Comparison of ENCODE assay signal across 8 cellular contexts in the genomic region with DNA sequence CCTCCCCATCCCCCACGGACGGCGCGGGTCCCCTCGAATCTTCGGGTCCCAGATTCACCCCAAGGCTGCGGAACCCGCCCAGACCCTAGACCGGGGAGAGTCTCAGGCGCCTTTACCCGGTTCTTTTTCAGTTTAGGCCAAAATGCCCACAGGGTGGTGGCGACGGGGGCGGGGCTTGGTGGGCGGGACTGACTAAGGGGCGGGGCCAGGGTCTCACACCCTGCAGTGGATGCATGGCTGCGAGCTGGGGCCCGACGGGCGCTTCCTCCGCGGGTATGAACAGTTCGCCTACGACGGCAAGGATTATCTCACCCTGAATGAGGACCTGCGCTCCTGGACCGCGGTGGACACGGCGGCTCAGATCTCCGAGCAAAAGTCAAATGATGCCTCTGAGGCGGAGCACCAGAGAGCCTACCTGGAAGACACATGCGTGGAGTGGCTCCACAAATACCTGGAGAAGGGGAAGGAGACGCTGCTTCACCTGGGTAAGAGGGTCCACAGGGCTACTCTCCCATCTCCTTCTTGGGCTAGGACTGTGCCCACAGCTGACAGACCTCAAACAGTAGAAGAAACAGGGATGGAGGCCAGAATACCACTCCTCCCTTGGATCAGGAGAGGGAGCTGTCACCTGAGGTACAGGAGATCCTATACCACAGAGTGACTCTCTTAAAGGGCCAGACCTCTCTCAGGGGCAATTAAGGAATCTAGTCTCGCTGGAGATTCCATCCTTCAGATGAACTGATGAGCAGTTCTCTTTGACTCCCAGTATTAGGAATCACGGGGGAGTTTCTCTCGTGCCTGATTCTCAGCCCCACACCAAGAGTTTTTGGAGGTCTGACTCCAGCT. TPM values are rescaled to one million over a fixed set of nuclear protein-coding genes. Genes with fewer than 3 reads are reported as not detected.
DNase-seq lines count a peak whose midpoint lies in the region; ATAC-seq and TF ChIP-seq lines count a peak whose summit lies in the region.

No MANE protein-coding gene starts in this region.

- H3K27ac ChIP-seq in IMR-90 (ENCODE audit: insufficient read depth, low read length) (peak overlapping the region; percentile 84), body of pancreas (peak overlapping the region; percentile 88 to 95 (median 92))

- peak overlapping the region; percentile 93 for H2AFZ ChIP-seq in IMR-90 (replicated peaks; ENCODE audit: low read length, poor library complexity)

- H2AK5ac ChIP-seq in IMR-90 (ENCODE audit: low read depth, low read length) = peak overlapping the region; percentile 69

- peak; percentile 46 for DNase-seq in IMR-90
- DNase-seq in UCSD-AML1 (lab: John Stamatoyannopoulos, UW; ENCODE audit: unreplicated experiment) = peak; percentile 74
- peak; percentile 57 to 68 (median 63) for DNase-seq in body of pancreas
- DNase-seq in stimulated activated CD4-positive, alpha-beta T cell treated with anti-CD3 and anti-CD28 coated beads, Interleukin-12 subunit alpha, Interleukin-12 subunit beta, amount 100 ng/mL, for 24 hours (ENCODE audit: low read depth in 2 of 2) = peak; percentile 73 to 82
- DNase-seq in amniotic stem cell (lab: John Stamatoyannopoulos, UW) = no peak
- no peak for DNase-seq in NCI-H524 treated with DMSO at 0.1 percent for 48 hours (lab: John Stamatoyannopoulos, UW)

- no peak for TF ChIP-seq RAD21 in IMR-90 (IDR thresholded peaks at IDR 0.05; ENCODE audit: low read length)

- H3K18ac ChIP-seq in IMR-90 (ENCODE audit: low read depth, low read length) = peak overlapping the region; percentile 16; the same call in 1 of the 2 replicates

- peaks cover 12 to 32% of the 10 kb centered on the region in 2 experiments; a peak in 3 of 4 replicates for H3K79me1 ChIP-seq in IMR-90 (ENCODE audit: low read depth in 1 of 2, low read length in 2 of 2)

- peaks cover 31% of the 10 kb centered on the region for H3K36me3 ChIP-seq in IMR-90 (ENCODE audit: control insufficient read depth, insufficient read depth, low read length)
- peaks cover 0 to 4% of the 10 kb centered on the region in 2 donors for H3K36me3 ChIP-seq in body of pancreas (replicated peaks in 1 of 2; ENCODE audit: insufficient read depth in 1 of 2, low read depth in 2 of 2)

- no peaks in the 10 kb centered on the region for H3K27me3 ChIP-seq in IMR-90 (ENCODE audit: control insufficient read depth, insufficient read depth, low read length)
- H3K27me3 ChIP-seq in body of pancreas = no peaks in the 10 kb centered on the region

- peak overlapping the region; percentile 43; the same call in 1 of the 2 replicates for H3K56ac ChIP-seq in IMR-90 (ENCODE audit: extremely low read depth, insufficient read depth, low read length)

- no TSS peak for BruUV-seq in IMR-90 (replicated peaks; lab: Mats Ljungman, UMichigan)

- POLR2A ChIA-PET in IMR-90 (lab: Charles Lee; ENCODE audit: unreplicated experiment) = interaction anchor here (0.5 kb wide), 1 partner anchor 216 kb away, joined by 5 read pairs; no protein-coding TSS in a partner anchor

- dilution Hi-C loops in IMR-90 (cut with HindIII; ENCODE audit: low sequenced_read_pairs, unreplicated experiment) = no loop called here

- peak overlapping the region; percentile 88 for H3K9ac ChIP-seq in IMR-90 (ENCODE audit: low read depth, low read length)

- peak overlapping the region; percentile 63 for H4K91ac ChIP-seq in IMR-90 (ENCODE audit: insufficient read depth, low read depth, low read length)

- CTCF ChIA-PET in IMR-90 (lab: Yijun Ruan, JAX) = no interaction called here

- peak overlapping the region; percentile 76 for H2BK5ac ChIP-seq in IMR-90 (ENCODE audit: low read depth, low read length, poor library complexity, severe bottlenecking)

- H4K8ac ChIP-seq in IMR-90 (ENCODE audit: low read depth in 2 of 2, low read length in 2 of 2) = peak overlapping the region in 1 of 2 experiments; percentile 62; a peak in 1 of 4 replicates

- H2AK9ac ChIP-seq in IMR-90 (replicated peaks; ENCODE audit: low read depth, low read length, poor library complexity) = peak overlapping the region; percentile 99

- H2BK120ac ChIP-seq in IMR-90 (ENCODE audit: low read depth, low read length) = no peak overlapping the region

- peaks cover 11% of the 10 kb centered on the region for H3K4me1 ChIP-seq in IMR-90 (ENCODE audit: control insufficient read depth, insufficient read depth, low read length)
- H3K4me1 ChIP-seq in body of pancreas = peaks cover 18% of the 10 kb centered on the region

- H3K9me1 ChIP-seq in IMR-90 (ENCODE audit: insufficient read depth, low read length) = peaks cover 11% of the 10 kb centered on the region

- in situ Hi-C loops in IMR-90 (cut with MboI; ENCODE audit: low sequenced_read_pairs) = loop anchor here (5.0 to 25.0 kb wide), 2 partner anchors 47 to 597 kb away; no protein-coding TSS in a partner anchor

- no peak overlapping the region for H2BK20ac ChIP-seq in IMR-90 (ENCODE audit: low read depth, low read length)

- peak overlapping the region; percentile 97 for H3K4me2 ChIP-seq in IMR-90 (ENCODE audit: low read depth, low read length)

- H3K23ac ChIP-seq in IMR-90 (ENCODE audit: low read depth, low read length) = peak overlapping the region; percentile 70

- no peak overlapping the region for H2BK15ac ChIP-seq in IMR-90 (ENCODE audit: low read depth, low read length)

- H3K14ac ChIP-seq in IMR-90 (replicated peaks; ENCODE audit: low read depth, low read length) = peak overlapping the region; percentile 92

- peaks cover 27% of the 10 kb centered on the region for H4K20me1 ChIP-seq in IMR-90 (ENCODE audit: insufficient read depth, low read length)

- H3K9me3 ChIP-seq in IMR-90 (ENCODE audit: control insufficient read depth, insufficient read depth, low read length) = no peaks in the 10 kb centered on the region
- H3K9me3 ChIP-seq in body of pancreas = no peaks in the 10 kb centered on the region
- no peaks in the 10 kb centered on the region for H3K9me3 ChIP-seq in iPS-18c (ENCODE audit: control insufficient read depth, insufficient read depth, low read length)

- TF ChIP-seq CTCF in IMR-90 (conservative IDR thresholded peaks at IDR 0.05; ENCODE audit: low read depth, low read length) (no peak), body of pancreas (IDR thresholded peaks at IDR 0.05) (no peak)

- peak; percentile 26 for ATAC-seq in GM19035 (IDR thresholded peaks at IDR 0.05; ENCODE audit: unreplicated experiment)
- peak; percentile 67 for ATAC-seq in IMR-90 (ENCODE audit: low read depth)
- peak; percentile 54 for ATAC-seq in body of pancreas

- intact Hi-C loops in IMR-90 (cut with micrococcal nuclease) = no loop called here
- intact Hi-C loops in body of pancreas (cut with DNase I) = loop anchor here (5.0 kb wide), 1 partner anchor 42 kb away; no protein-coding TSS in a partner anchor

- WGBS in IMR-90 (ENCODE audit: extremely low coverage in 2 of 2, insufficient read length in 1 of 2), 2 experiments = 23% methylated on average over 14 of the region's 37 CpGs; no CpG with 5 or more reads in 1 of the 2 experiments
- WGBS in body of pancreas, 2 donors = 24 to 54% methylated on average over 10 to 37 of the region's 37 CpGs

- H3K4me3 ChIP-seq in IMR-90 (ENCODE audit: insufficient read depth, low read depth, low read length) (peak overlapping the region; percentile 81), body of pancreas (peak overlapping the region; percentile 83 to 93), iPS-18c (ENCODE audit: insufficient read depth, low read depth, low read length) (peak overlapping the region; percentile 80)

- TF ChIP-seq POLR2A in IMR-90 (IDR thresholded peaks at IDR 0.05; ENCODE audit: low read depth, low read length) = no peak
- TF ChIP-seq POLR2A in body of pancreas (IDR thresholded peaks at IDR 0.05) = no peak

- H4K5ac ChIP-seq in IMR-90 (ENCODE audit: low read depth, low read length) = peak overlapping the region; percentile 30

- H3K4ac ChIP-seq in IMR-90 (ENCODE audit: low read depth, low read length) = peak overlapping the region; percentile 42

TF ChIP-seq in IMR-90, 13 proteins besides CTCF, POLR2A, EP300 and RAD21:
- TF ChIP-seq RFX5 (IDR thresholded peaks at IDR 0.05; ENCODE audit: low read depth, low read length) (no peak), CHD1 (IDR thresholded peaks at IDR 0.05; ENCODE audit: low read depth, low read length) (no peak), RCOR1 (IDR thresholded peaks at IDR 0.05; ENCODE audit: insufficient replicate concordance, low read length) (no peak), MAFK (IDR thresholded peaks at IDR 0.05; ENCODE audit: low read depth, low read length) (no peak), CEBPB (IDR thresholded peaks at IDR 0.05; ENCODE audit: low read depth, low read length) (no peak), MXI1 (IDR thresholded peaks at IDR 0.05; ENCODE audit: borderline replicate concordance, low read depth, low read length) (no peak), FOS (IDR thresholded peaks at IDR 0.05; ENCODE audit: low read depth, low read length) (no peak), MAZ (IDR thresholded peaks at IDR 0.05; ENCODE audit: borderline replicate concordance, low read depth, low read length) (no peak), NFE2L2 (IDR thresholded peaks at IDR 0.05; ENCODE audit: low read depth, low read length) (no peak), BHLHE40 (IDR thresholded peaks at IDR 0.05; ENCODE audit: low read depth, low read length) (no peak), SMC3 (IDR thresholded peaks at IDR 0.05; ENCODE audit: low read depth, low read length) (no peak)
- TF ChIP-seq, protein P1, sequence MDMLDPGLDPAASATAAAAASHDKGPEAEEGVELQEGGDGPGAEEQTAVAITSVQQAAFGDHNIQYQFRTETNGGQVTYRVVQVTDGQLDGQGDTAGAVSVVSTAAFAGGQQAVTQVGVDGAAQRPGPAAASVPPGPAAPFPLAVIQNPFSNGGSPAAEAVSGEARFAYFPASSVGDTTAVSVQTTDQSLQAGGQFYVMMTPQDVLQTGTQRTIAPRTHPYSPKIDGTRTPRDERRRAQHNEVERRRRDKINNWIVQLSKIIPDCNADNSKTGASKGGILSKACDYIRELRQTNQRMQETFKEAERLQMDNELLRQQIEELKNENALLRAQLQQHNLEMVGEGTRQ (IDR thresholded peaks at IDR 0.05; ENCODE audit: low read depth, low read length) = no peak
- TF ChIP-seq, protein P2, sequence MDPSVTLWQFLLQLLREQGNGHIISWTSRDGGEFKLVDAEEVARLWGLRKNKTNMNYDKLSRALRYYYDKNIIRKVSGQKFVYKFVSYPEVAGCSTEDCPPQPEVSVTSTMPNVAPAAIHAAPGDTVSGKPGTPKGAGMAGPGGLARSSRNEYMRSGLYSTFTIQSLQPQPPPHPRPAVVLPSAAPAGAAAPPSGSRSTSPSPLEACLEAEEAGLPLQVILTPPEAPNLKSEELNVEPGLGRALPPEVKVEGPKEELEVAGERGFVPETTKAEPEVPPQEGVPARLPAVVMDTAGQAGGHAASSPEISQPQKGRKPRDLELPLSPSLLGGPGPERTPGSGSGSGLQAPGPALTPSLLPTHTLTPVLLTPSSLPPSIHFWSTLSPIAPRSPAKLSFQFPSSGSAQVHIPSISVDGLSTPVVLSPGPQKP (IDR thresholded peaks at IDR 0.05; ENCODE audit: borderline replicate concordance, low read depth, low read length) = no peak

RNA-seq across cellular contexts. Expression of a gene that starts 0.9 kb away (rescaled TPM):
- 84.8 and 85.8 TPM in 2 replicates for total RNA-seq in IMR-90 (2012; rRNA removed)
- 83.6 and 91.4 TPM in 2 replicates for polyA plus RNA-seq in IMR-90 (2012; rRNA removed)
- polyA plus RNA-seq in IMR-90 (2012; cell fraction: cytosol; rRNA removed) = 104 and 106 TPM in 2 replicates
- 84.7 and 103 TPM in 2 replicates for polyA plus RNA-seq in IMR-90 (2012; cell fraction: nucleus; rRNA removed; ENCODE audit: low replicate concordance)
- total RNA-seq in body of pancreas = 100 to 1,000 TPM; 133 to 216 TPM

Comparison
In these comparisons a context has a peak if more than half of its experiments do, and no peak if none do; other contexts are left out.
1. DNase-seq: peak in IMR-90 (single experiment), UCSD-AML1 (single experiment), body of pancreas (4 of 4) and stimulated activated CD4-positive, alpha-beta T cell treated with anti-CD3 and anti-CD28 coated beads, Interleukin-12 subunit alpha, Interleukin-12 subunit beta, amount 100 ng/mL, for 24 hours (2 of 2); none in amniotic stem cell (single experiment) and NCI-H524 treated with DMSO at 0.1 percent for 48 hours (single experiment).
2. Peak in every context shown above with its lines, with median percentiles within 50 percentile points of each other: ATAC-seq and H3K4me3 ChIP-seq.